Comparison of ENCODE assay signal across 7 cellular contexts in the genomic region with DNA sequence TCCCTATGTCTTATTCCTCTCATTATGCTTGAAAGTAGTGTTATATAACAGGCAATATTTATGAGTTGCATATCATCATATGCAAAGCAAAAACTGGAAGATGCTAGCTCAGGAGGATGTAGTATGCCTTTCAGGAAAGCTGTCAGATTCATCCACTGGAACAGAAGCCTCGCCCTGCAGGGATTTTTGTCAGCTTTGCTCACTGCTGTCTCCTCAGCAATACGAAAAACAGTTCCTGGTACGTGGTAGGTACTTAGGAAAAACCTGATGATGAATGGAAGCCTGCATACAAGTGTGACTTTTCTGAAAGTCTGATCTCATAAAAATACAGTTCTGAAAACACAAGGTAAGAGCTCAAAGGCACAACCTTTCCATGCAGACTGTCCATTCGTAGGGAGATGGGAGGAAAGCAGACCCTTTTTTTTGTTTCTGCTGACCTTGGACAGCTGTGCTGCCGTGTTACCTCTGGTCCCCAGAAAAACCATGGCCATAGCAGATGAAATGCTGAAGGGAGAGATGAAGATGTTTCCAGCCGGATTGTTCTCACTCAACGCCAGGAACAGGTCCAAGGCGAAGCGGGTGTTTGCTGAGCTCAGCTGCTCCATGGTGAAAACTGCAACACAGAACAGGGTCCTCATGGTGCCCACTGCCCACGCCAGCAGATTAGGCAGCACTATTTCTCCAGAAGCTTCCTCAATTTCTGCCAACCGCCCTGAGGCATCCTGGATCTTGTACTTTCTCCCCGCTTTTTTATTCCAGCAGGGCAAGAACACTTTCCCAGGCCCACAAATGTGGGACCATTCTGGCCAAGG. TPM values are rescaled to one million over a fixed set of nuclear protein-coding genes. Genes with fewer than 3 reads are reported as not detected.
DNase-seq lines count a peak whose midpoint lies in the region; ATAC-seq, FAIRE-seq and TF ChIP-seq lines count a peak whose summit lies in the region.

No MANE protein-coding gene starts in this region.

- H3K9me3 Mint-ChIP-seq in IgD-negative memory B cell: no peaks in the 10 kb centered on the region

- no peaks in the 10 kb centered on the region for H3K27me3 ChIP-seq in stomach smooth muscle (ENCODE audit: control insufficient read depth in 1 of 2, insufficient read depth in 2 of 2, low read length in 2 of 2)

- no peak for DNase-seq in kidney
- DNase-seq in islet precursor cell: no peak

- H3K4me1 Mint-ChIP-seq in IgD-negative memory B cell: peaks cover 32 to 49% (median 40%) of the 10 kb centered on the region in 3 donors

- H3K4me3 ChIP-seq in kidney (ENCODE audit: low read length in 2 of 2) (peak overlapping the region; percentile 0 to 82), stomach smooth muscle (ENCODE audit: low read length in 2 of 2) (peak overlapping the region; percentile 67 to 79)

- peak overlapping the region; percentile 88 to 96 (median 95) for H3K4me3 Mint-ChIP-seq in IgD-negative memory B cell

- peaks cover 8 to 18% of the 10 kb centered on the region in 2 donors for H3K4me1 ChIP-seq in kidney (ENCODE audit: control insufficient read depth in 1 of 2, insufficient read depth in 1 of 2, low read depth in 1 of 2, low read length in 2 of 2)
- H3K4me1 ChIP-seq in stomach smooth muscle (ENCODE audit: control insufficient read depth, insufficient read depth, low read length): peaks cover 30% of the 10 kb centered on the region

- WGBS in adipose tissue, 3 donors: 32 to 61% (median 46%) methylated on average over 12 of the region's 12 CpGs

- intact Hi-C loops in kidney (cut with DNase I): loop anchor here (10.0 kb wide), 1 partner anchor 75 kb away; no protein-coding TSS in a partner anchor

- H3K36me3 ChIP-seq in kidney (ENCODE audit: control insufficient read depth in 1 of 2, insufficient read depth in 2 of 2, low read length in 2 of 2) (peaks cover 12 to 24% of the 10 kb centered on the region in 2 donors), stomach smooth muscle (ENCODE audit: control insufficient read depth in 2 of 2, insufficient read depth in 2 of 2, low read length in 2 of 2) (peaks cover 17 to 27% of the 10 kb centered on the region in 2 donors)

- ATAC-seq in GM18909 (IDR thresholded peaks at IDR 0.05; ENCODE audit: poor library complexity, unreplicated experiment) (no peak), HG03025 (IDR thresholded peaks at IDR 0.05; ENCODE audit: low FRiP score, unreplicated experiment) (no peak)

- no peaks in the 10 kb centered on the region for H3K27me3 Mint-ChIP-seq in IgD-negative memory B cell

- H3K27ac ChIP-seq in adipose tissue (ENCODE audit: low read depth, low read length) (peak overlapping the region; percentile 100), kidney (ENCODE audit: low read depth in 2 of 2, low read length in 2 of 2) (peak overlapping the region; percentile 57 to 92), stomach smooth muscle (ENCODE audit: low read length) (peak overlapping the region; percentile 88)

- peak overlapping the region in 1 of 2 donors; percentile 82 for H3K9ac ChIP-seq in kidney (ENCODE audit: low read length in 2 of 2)
- peak overlapping the region; percentile 61 to 73 for H3K9ac ChIP-seq in stomach smooth muscle (ENCODE audit: low read length in 2 of 2)

- H3K9me3 ChIP-seq in kidney (ENCODE audit: control insufficient read depth in 1 of 2, low read length in 2 of 2): no peaks in the 10 kb centered on the region
- H3K9me3 ChIP-seq in stomach smooth muscle (ENCODE audit: control insufficient read depth in 2 of 2, low read length in 2 of 2): no peaks in the 10 kb centered on the region

- TF ChIP-seq CTCF in kidney (IDR thresholded peaks at IDR 0.05; ENCODE audit: borderline replicate concordance, extremely low read depth, insufficient read depth): no peak

- FAIRE-seq in kidney (lab: Jason Lieb, UNC): no peak

- H3K27ac Mint-ChIP-seq in IgD-negative memory B cell: peak overlapping the region; percentile 78 to 96 (median 85)

- peaks cover 10% of the 10 kb centered on the region for H3K36me3 Mint-ChIP-seq in IgD-negative memory B cell

RNA-seq across cellular contexts. Expression of gene SERPINB1, which starts 1.5 kb away (rescaled TPM):
- polyA plus RNA-seq in IgD-negative memory B cell: 85.6 TPM
- polyA plus RNA-seq in adipose tissue: 100 to 1,000 TPM in 1 of 3 donors, 10 to 100 TPM in 2; 54.0 to 299 (median 65.1) TPM
- 86.4 TPM for total RNA-seq in kidney
- polyA plus RNA-seq in kidney (ENCODE audit: insufficient read depth, low read depth, low replicate concordance): 37.4 TPM
